16 cellular contexts compared by ENCODE assay signal in genomic region chr5:103505581-103506305, GRCh38. TPM values are rescaled to one million over a fixed set of nuclear protein-coding genes. Genes with fewer than 3 reads are reported as not detected.
A peak's percentile ranks its signal among the peaks of the same experiment; 100 is the strongest.
DNase-seq lines count a peak whose midpoint lies in the region; ATAC-seq, FAIRE-seq and TF ChIP-seq lines count a peak whose summit lies in the region.
"Had no signal": no experiment of that assay in that cellular context is flagged by ENCODE, and none has a peak within 500 bp of the region (broad histone marks: within the 10 kb centered on the region; RNA-seq: fewer than 3 reads in every experiment).

No MANE protein-coding gene starts in this region.

- peaks cover 1% of the 10 kb centered on the region for H3K9me3 Mint-ChIP-seq in astrocyte (ENCODE audit: unreplicated experiment)

- no peak for TF ChIP-seq POLR2A in gastroesophageal sphincter (IDR thresholded peaks at IDR 0.05)

- no peak overlapping the region for H2AFZ ChIP-seq in astrocyte (ENCODE audit: low read depth, low read length)

- H3K36me3 Mint-ChIP-seq in astrocyte (ENCODE audit: low read depth, unreplicated experiment) = no peaks in the 10 kb centered on the region

- FAIRE-seq in astrocyte (lab: Jason Lieb, UNC) = no peak
- FAIRE-seq: kidney had no signal

- H3K9me3 ChIP-seq in astrocyte (ENCODE audit: insufficient read depth, low read depth, low read length) (no peaks in the 10 kb centered on the region), gastroesophageal sphincter (no peaks in the 10 kb centered on the region), BE2C (no peaks in the 10 kb centered on the region)
- H3K9me3 ChIP-seq: ovary had no signal

- H3K4me1 Mint-ChIP-seq in astrocyte (ENCODE audit: low read depth, unreplicated experiment) = peaks cover 2% of the 10 kb centered on the region
- H3K4me1 Mint-ChIP-seq: stimulated activated naive CD8-positive, alpha-beta T cell treated with anti-CD3 and anti-CD28 coated beads, Interleukin-15, amount 100 ng/mL, for 72 hours had no signal

- no peak overlapping the region for H3K27ac Mint-ChIP-seq in astrocyte (ENCODE audit: unreplicated experiment)
- H3K27ac Mint-ChIP-seq: stimulated activated naive CD8-positive, alpha-beta T cell treated with anti-CD3 and anti-CD28 coated beads, Interleukin-15, amount 100 ng/mL, for 72 hours had no signal

- TF ChIP-seq CTCF in astrocyte (IDR thresholded peaks at IDR 0.05; ENCODE audit: insufficient read depth, low read depth, low read length) (no peak), foreskin keratinocyte (conservative IDR thresholded peaks at IDR 0.05) (no peak), gastroesophageal sphincter (IDR thresholded peaks at IDR 0.05) (no peak), BE2C (IDR thresholded peaks at IDR 0.05; ENCODE audit: low read depth, low read length) (no peak)

- WGBS in gastroesophageal sphincter (ENCODE audit: low coverage in 1 of 2), 2 donors = 73 to 78% methylated on average over 3 of the region's 3 CpGs

- H3K9ac ChIP-seq in astrocyte (ENCODE audit: low read length) = no peak overlapping the region

- H3K27ac ChIP-seq in astrocyte (ENCODE audit: low read depth, low read length) (no peak overlapping the region), foreskin keratinocyte (no peak overlapping the region), gastroesophageal sphincter (no peak overlapping the region)
- H3K27ac ChIP-seq: ascending aorta, C4-2B, ovary, SK-N-MC had no signal

- H3K4me2 ChIP-seq in astrocyte (ENCODE audit: low read length) = no peak overlapping the region

- no peaks in the 10 kb centered on the region for H3K27me3 Mint-ChIP-seq in astrocyte (ENCODE audit: low read depth, unreplicated experiment)

- no peak overlapping the region for H3K4me3 Mint-ChIP-seq in astrocyte (ENCODE audit: unreplicated experiment)
- H3K4me3 Mint-ChIP-seq: stimulated activated naive CD8-positive, alpha-beta T cell treated with anti-CD3 and anti-CD28 coated beads, Interleukin-15, amount 100 ng/mL, for 72 hours had no signal

- H3K4me3 ChIP-seq in astrocyte (ENCODE audit: insufficient read depth, low read depth, low read length) (no peak overlapping the region), gastroesophageal sphincter (no peak overlapping the region), BE2C (ENCODE audit: low read depth, low read length) (no peak overlapping the region)
- H3K4me3 ChIP-seq: ascending aorta, ovary, SK-N-MC had no signal

- TF ChIP-seq EP300 in gastroesophageal sphincter (IDR thresholded peaks at IDR 0.05) = no peak

- no peaks in the 10 kb centered on the region for H4K20me1 ChIP-seq in astrocyte (ENCODE audit: insufficient read depth, low read length)

- DNase-seq in AG08395 (ENCODE audit: low spot score) (peak; percentile 62), HS-5 (ENCODE audit: low read depth) (peak; percentile 79), astrocyte (ENCODE audit: low read depth) (peak; percentile 65), foreskin keratinocyte (peak; percentile 44 to 71), BE2C (no peak)
- DNase-seq: activated effector memory CD4-positive, alpha-beta T cell treated with Interleukin-2 at 50 U/mL for 16 hours; kidney; NCI-H1092; ovary; stimulated activated naive CD8-positive, alpha-beta T cell treated with anti-CD3 and anti-CD28 coated beads, Interleukin-15, amount 100 ng/mL, for 72 hours had no signal

- H3K36me3 ChIP-seq in astrocyte (ENCODE audit: insufficient read depth, low read length) (no peaks in the 10 kb centered on the region), gastroesophageal sphincter (no peaks in the 10 kb centered on the region), BE2C (no peaks in the 10 kb centered on the region)
- H3K36me3 ChIP-seq: ascending aorta, ovary had no signal

- H3K79me2 ChIP-seq in astrocyte (ENCODE audit: insufficient read depth, low read length) = no peaks in the 10 kb centered on the region

- H3K4me1 ChIP-seq in astrocyte (ENCODE audit: insufficient read depth, low read length) = no peaks in the 10 kb centered on the region
- H3K4me1 ChIP-seq in foreskin keratinocyte = no peaks in the 10 kb centered on the region
- H3K4me1 ChIP-seq in gastroesophageal sphincter = no peaks in the 10 kb centered on the region
- H3K4me1 ChIP-seq in BE2C = no peaks in the 10 kb centered on the region
- H3K4me1 ChIP-seq: ascending aorta had no signal

- H3K27me3 ChIP-seq in astrocyte (ENCODE audit: insufficient read depth, low read length) (no peaks in the 10 kb centered on the region), foreskin keratinocyte (no peaks in the 10 kb centered on the region), gastroesophageal sphincter (no peaks in the 10 kb centered on the region), BE2C (no peaks in the 10 kb centered on the region)
- H3K27me3 ChIP-seq: ascending aorta, ovary had no signal

- ATAC-seq in foreskin keratinocyte (peak; percentile 73), HG02870 (IDR thresholded peaks at IDR 0.05; ENCODE audit: unreplicated experiment) (no peak), gastroesophageal sphincter (no peak), HG03039 (IDR thresholded peaks at IDR 0.05; ENCODE audit: unreplicated experiment) (no peak)
- ATAC-seq: stimulated activated naive CD8-positive, alpha-beta T cell treated with anti-CD3 and anti-CD28 coated beads, Interleukin-15, amount 100 ng/mL, for 72 hours had no signal

RNA-seq across cellular contexts. Expression of gene NUDT12, which starts 56.8 kb away (rescaled TPM):
- total RNA-seq in astrocyte (6.1 and 6.3 TPM in 2 replicates), foreskin keratinocyte (12.1 and 12.6 TPM in 2 replicates), gastroesophageal sphincter (10 to 100 TPM in 2 of 4 donors, 1 to 10 TPM in 2; 6.2 to 20.7 (median 9.9) TPM)
- polyA plus RNA-seq in foreskin keratinocyte = 4.3 and 5.7 TPM in 2 replicates
- 6.9 TPM for polyA plus RNA-seq in BE2C (2012; ENCODE audit: insufficient read depth, insufficient read length, low read depth)
